1 cellular context compared by ENCODE assay signal in genomic region chr2:64988420-64989125, GRCh38.
A peak's percentile ranks its signal among the peaks of the same experiment; 100 is the strongest.
TF ChIP-seq lines count a peak whose summit lies in the region.

No MANE protein-coding gene starts in this region.

TF ChIP-seq in HepG2, 621 proteins besides CTCF, POLR2A, EP300 and RAD21 (continued from another document and continues in another):
- no peak for TF ChIP-seq FOXO4 (CRISPR knock-in tag; conservative IDR thresholded peaks at IDR 0.05)
- TF ChIP-seq ZNF34 (CRISPR knock-in tag; IDR thresholded peaks at IDR 0.05; ENCODE audit: borderline replicate concordance): 0 out of 2 replicates have a peak, but pooled peaks have one; percentile 32
- TF ChIP-seq ZNF30 (CRISPR knock-in tag; IDR thresholded peaks at IDR 0.05): 0 out of 2 replicates have a peak, but pooled peaks have one; percentile 13
- peak; percentile 64; the same call in 1 of the 2 replicates for TF ChIP-seq ZFP82 (CRISPR knock-in tag; IDR thresholded peaks at IDR 0.05; ENCODE audit: borderline replicate concordance)
- 0 out of 2 replicates have a peak, but pooled peaks have one; percentile 68 for TF ChIP-seq REXO4 (CRISPR knock-in tag; IDR thresholded peaks at IDR 0.05; ENCODE audit: borderline replicate concordance)
- TF ChIP-seq, protein P1, sequence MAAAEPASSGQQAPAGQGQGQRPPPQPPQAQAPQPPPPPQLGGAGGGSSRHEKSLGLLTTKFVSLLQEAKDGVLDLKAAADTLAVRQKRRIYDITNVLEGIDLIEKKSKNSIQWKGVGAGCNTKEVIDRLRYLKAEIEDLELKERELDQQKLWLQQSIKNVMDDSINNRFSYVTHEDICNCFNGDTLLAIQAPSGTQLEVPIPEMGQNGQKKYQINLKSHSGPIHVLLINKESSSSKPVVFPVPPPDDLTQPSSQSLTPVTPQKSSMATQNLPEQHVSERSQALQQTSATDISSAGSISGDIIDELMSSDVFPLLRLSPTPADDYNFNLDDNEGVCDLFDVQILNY (CRISPR knock-in tag; conservative IDR thresholded peaks at IDR 0.05): 0 out of 2 replicates have a peak, but pooled peaks have one; percentile 12
- TF ChIP-seq, protein P2, sequence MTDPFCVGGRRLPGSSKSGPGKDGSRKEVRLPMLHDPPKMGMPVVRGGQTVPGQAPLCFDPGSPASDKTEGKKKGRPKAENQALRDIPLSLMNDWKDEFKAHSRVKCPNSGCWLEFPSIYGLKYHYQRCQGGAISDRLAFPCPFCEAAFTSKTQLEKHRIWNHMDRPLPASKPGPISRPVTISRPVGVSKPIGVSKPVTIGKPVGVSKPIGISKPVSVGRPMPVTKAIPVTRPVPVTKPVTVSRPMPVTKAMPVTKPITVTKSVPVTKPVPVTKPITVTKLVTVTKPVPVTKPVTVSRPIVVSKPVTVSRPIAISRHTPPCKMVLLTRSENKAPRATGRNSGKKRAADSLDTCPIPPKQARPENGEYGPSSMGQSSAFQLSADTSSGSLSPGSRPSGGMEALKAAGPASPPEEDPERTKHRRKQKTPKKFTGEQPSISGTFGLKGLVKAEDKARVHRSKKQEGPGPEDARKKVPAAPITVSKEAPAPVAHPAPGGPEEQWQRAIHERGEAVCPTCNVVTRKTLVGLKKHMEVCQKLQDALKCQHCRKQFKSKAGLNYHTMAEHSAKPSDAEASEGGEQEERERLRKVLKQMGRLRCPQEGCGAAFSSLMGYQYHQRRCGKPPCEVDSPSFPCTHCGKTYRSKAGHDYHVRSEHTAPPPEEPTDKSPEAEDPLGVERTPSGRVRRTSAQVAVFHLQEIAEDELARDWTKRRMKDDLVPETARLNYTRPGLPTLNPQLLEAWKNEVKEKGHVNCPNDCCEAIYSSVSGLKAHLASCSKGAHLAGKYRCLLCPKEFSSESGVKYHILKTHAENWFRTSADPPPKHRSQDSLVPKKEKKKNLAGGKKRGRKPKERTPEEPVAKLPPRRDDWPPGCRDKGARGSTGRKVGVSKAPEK (CRISPR knock-in tag; IDR thresholded peaks at IDR 0.05; ENCODE audit: borderline replicate concordance): peak; percentile 59; the same call in 1 of the 2 replicates
- TF ChIP-seq ZGPAT (CRISPR knock-in tag; IDR thresholded peaks at IDR 0.05): peak; percentile 73
- peak; percentile 16; the same call in 1 of the 2 replicates for TF ChIP-seq ERF (CRISPR knock-in tag; IDR thresholded peaks at IDR 0.05)
- TF ChIP-seq ZNF275 (CRISPR knock-in tag; IDR thresholded peaks at IDR 0.05; ENCODE audit: borderline replicate concordance): no peak
- TF ChIP-seq ZBTB20 (CRISPR knock-in tag; IDR thresholded peaks at IDR 0.05; ENCODE audit: borderline replicate concordance, low read depth): peak; percentile 65
- TF ChIP-seq NFE2 (CRISPR knock-in tag; IDR thresholded peaks at IDR 0.05): 0 out of 2 replicates have a peak, but pooled peaks have one; percentile 6
- peak; percentile 98 for TF ChIP-seq HNRNPK (IDR thresholded peaks at IDR 0.05; ENCODE audit: low read depth, low read length, poor library complexity, severe bottlenecking)
- TF ChIP-seq ZNF205 (CRISPR knock-in tag; IDR thresholded peaks at IDR 0.05): peak; percentile 81; the same call in 1 of the 2 replicates
- TF ChIP-seq ZNF83 (CRISPR knock-in tag; IDR thresholded peaks at IDR 0.05; ENCODE audit: borderline replicate concordance): peak; percentile 83; the same call in 1 of the 2 replicates
- peak; percentile 74; the same call in 1 of the 2 replicates for TF ChIP-seq ZNF768 (CRISPR knock-in tag; IDR thresholded peaks at IDR 0.05)
- TF ChIP-seq, protein P3, sequence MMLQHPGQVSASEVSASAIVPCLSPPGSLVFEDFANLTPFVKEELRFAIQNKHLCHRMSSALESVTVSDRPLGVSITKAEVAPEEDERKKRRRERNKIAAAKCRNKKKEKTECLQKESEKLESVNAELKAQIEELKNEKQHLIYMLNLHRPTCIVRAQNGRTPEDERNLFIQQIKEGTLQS (CRISPR knock-in tag; IDR thresholded peaks at IDR 0.05): peak; percentile 3; the same call in 1 of the 2 replicates
- TF ChIP-seq POLR2AphosphoS5 (IDR thresholded peaks at IDR 0.05; ENCODE audit: low read depth, low read length): peak; percentile 55
- TF ChIP-seq, protein P4, sequence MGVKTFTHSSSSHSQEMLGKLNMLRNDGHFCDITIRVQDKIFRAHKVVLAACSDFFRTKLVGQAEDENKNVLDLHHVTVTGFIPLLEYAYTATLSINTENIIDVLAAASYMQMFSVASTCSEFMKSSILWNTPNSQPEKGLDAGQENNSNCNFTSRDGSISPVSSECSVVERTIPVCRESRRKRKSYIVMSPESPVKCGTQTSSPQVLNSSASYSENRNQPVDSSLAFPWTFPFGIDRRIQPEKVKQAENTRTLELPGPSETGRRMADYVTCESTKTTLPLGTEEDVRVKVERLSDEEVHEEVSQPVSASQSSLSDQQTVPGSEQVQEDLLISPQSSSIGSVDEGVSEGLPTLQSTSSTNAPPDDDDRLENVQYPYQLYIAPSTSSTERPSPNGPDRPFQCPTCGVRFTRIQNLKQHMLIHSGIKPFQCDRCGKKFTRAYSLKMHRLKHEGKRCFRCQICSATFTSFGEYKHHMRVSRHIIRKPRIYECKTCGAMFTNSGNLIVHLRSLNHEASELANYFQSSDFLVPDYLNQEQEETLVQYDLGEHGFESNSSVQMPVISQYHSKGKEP (CRISPR knock-in tag; IDR thresholded peaks at IDR 0.05): no peak
- TF ChIP-seq SIN3A (IDR thresholded peaks at IDR 0.05; ENCODE audit: borderline replicate concordance, low read depth, low read length): 0 out of 2 replicates have a peak, but pooled peaks have one; percentile 54
- peak; percentile 30; the same call in 1 of the 2 replicates for TF ChIP-seq THAP11 (CRISPR knock-in tag; IDR thresholded peaks at IDR 0.05)
- peak; percentile 55; the same call in 1 of the 2 replicates for TF ChIP-seq SP2 (CRISPR knock-in tag; IDR thresholded peaks at IDR 0.05)
- TF ChIP-seq BORCS8-MEF2B (CRISPR knock-in tag; IDR thresholded peaks at IDR 0.05): peak; percentile 83
- peak; percentile 93 for TF ChIP-seq HES4 (CRISPR knock-in tag; IDR thresholded peaks at IDR 0.05; ENCODE audit: borderline replicate concordance)
- TF ChIP-seq MIER3 (CRISPR knock-in tag; IDR thresholded peaks at IDR 0.05; ENCODE audit: borderline replicate concordance): peak; percentile 29; the same call in 1 of the 2 replicates
- TF ChIP-seq ZNF607 (CRISPR knock-in tag; IDR thresholded peaks at IDR 0.05; ENCODE audit: borderline replicate concordance): peak; percentile 79
- TF ChIP-seq ZNF468 (CRISPR knock-in tag; IDR thresholded peaks at IDR 0.05): 0 out of 2 replicates have a peak, but pooled peaks have one; percentile 79
- 0 out of 2 replicates have a peak, but pooled peaks have one; percentile 2 for TF ChIP-seq FOSL2 (CRISPR knock-in tag; IDR thresholded peaks at IDR 0.05)
- peak; percentile 68; the same call in 1 of the 2 replicates for TF ChIP-seq ZSCAN5A (CRISPR knock-in tag; IDR thresholded peaks at IDR 0.05; ENCODE audit: borderline replicate concordance)
- TF ChIP-seq ZFP36L1 (CRISPR knock-in tag; IDR thresholded peaks at IDR 0.05): no peak
- 0 out of 2 replicates have a peak, but pooled peaks have one; percentile 72 for TF ChIP-seq KLF9 (CRISPR knock-in tag; IDR thresholded peaks at IDR 0.05; ENCODE audit: low read depth)
- TF ChIP-seq DNMT1 (CRISPR knock-in tag; IDR thresholded peaks at IDR 0.05): peak; percentile 76; the same call in 1 of the 2 replicates
- peak; percentile 56; the same call in 1 of the 2 replicates for TF ChIP-seq PITX1 (CRISPR knock-in tag; IDR thresholded peaks at IDR 0.05)
- TF ChIP-seq ARID5B (CRISPR knock-in tag; IDR thresholded peaks at IDR 0.05): peak; percentile 21
- peak; percentile 40 for TF ChIP-seq KDM5A (IDR thresholded peaks at IDR 0.05; ENCODE audit: borderline replicate concordance, low read length)
- peak; percentile 42; the same call in 1 of the 2 replicates for TF ChIP-seq ZMYM2 (CRISPR knock-in tag; IDR thresholded peaks at IDR 0.05)
- TF ChIP-seq TMF1 (CRISPR knock-in tag; IDR thresholded peaks at IDR 0.05; ENCODE audit: low read depth): no peak; the same call in 1 of the 2 replicates
- 0 out of 2 replicates have a peak, but pooled peaks have one; percentile 54 for TF ChIP-seq ZNF543 (CRISPR knock-in tag; IDR thresholded peaks at IDR 0.05)
- no peak for TF ChIP-seq ZNF432 (CRISPR knock-in tag; IDR thresholded peaks at IDR 0.05; ENCODE audit: borderline replicate concordance)
- TF ChIP-seq, protein P5, sequence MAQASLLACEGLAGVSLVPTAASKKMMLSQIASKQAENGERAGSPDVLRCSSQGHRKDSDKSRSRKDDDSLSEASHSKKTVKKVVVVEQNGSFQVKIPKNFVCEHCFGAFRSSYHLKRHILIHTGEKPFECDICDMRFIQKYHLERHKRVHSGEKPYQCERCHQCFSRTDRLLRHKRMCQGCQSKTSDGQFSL (CRISPR knock-in tag; IDR thresholded peaks at IDR 0.05): 0 out of 2 replicates have a peak, but pooled peaks have one; percentile 30
- peak; percentile 82 for TF ChIP-seq POLR2G (IDR thresholded peaks at IDR 0.05; ENCODE audit: low read depth, low read length)
- TF ChIP-seq MAZ (IDR thresholded peaks at IDR 0.05; ENCODE audit: borderline replicate concordance, low read depth, low read length): no peak
- TF ChIP-seq MAZ (CRISPR knock-in tag; IDR thresholded peaks at IDR 0.05; ENCODE audit: low read depth): peak; percentile 84; the same call in 1 of the 2 replicates
- 0 out of 2 replicates have a peak, but pooled peaks have one; percentile 38 for TF ChIP-seq ZNF20 (CRISPR knock-in tag; IDR thresholded peaks at IDR 0.05)
- TF ChIP-seq ZNF747 (CRISPR knock-in tag; IDR thresholded peaks at IDR 0.05; ENCODE audit: borderline replicate concordance): peak; percentile 29
- no peak for TF ChIP-seq ZNF569 (CRISPR knock-in tag; IDR thresholded peaks at IDR 0.05; ENCODE audit: borderline replicate concordance)
- TF ChIP-seq ARNT (IDR thresholded peaks at IDR 0.05): no peak
- no peak for TF ChIP-seq DR1 (CRISPR knock-in tag; IDR thresholded peaks at IDR 0.05)
- no peak for TF ChIP-seq ZNF552 (CRISPR knock-in tag; IDR thresholded peaks at IDR 0.05; ENCODE audit: borderline replicate concordance)
- 0 out of 2 replicates have a peak, but pooled peaks have one; percentile 27 for TF ChIP-seq NFE2L1 (CRISPR knock-in tag; IDR thresholded peaks at IDR 0.05; ENCODE audit: borderline replicate concordance)
- TF ChIP-seq ZC3H4 (CRISPR knock-in tag; IDR thresholded peaks at IDR 0.05; ENCODE audit: borderline replicate concordance): 0 out of 2 replicates have a peak, but pooled peaks have one; percentile 49
